1 cellular context compared by ENCODE assay signal in the genomic region with DNA sequence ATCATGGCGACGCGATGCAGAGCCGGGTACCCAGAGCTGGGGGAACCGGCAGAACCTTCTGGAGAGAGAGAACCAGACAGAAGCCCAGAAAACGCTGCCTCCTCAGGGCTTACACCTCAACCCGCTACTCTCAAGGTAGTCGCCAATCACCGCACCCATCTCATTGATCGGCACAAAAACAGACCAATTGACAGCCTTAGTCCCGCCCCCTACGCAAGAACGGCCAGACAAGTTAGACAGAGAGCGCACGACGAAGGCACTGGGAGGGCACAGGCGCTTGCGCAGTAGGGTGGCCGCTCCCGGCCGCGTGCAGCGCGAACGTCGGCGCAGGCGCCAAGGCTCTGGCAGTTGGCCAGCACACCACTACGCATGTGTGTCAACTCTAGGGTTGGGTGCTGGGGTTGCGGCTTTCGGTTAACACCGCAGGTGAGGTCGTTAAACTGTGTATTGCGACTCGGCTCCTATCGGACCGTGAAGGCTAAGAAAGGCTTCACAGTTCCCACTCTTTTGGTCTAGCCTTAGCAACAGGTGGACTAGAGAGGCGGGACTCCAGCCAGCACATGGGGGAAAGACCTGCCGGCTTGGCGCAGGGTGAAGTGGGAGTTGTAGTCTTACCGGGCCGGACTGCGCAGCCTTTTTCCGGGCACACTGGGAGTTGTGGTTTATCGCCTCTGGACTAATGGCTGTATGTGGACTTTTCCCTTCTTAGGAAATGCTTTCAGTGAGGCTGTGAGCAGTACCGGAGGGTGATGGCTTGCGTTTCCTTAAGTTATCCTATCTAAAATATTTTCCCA.
TF ChIP-seq lines count a peak whose summit lies in the region.

A gene (minus strand): TSS at position 113 of the 794 bp plus-strand sequence. CDS start 108 bp downstream, at position 5.
A gene (plus strand): TSS at position 347 of the 794 bp plus-strand sequence. CDS start 1,232 bp downstream, outside the sequence.

TF ChIP-seq in K562, 482 proteins besides CTCF, POLR2A, EP300 and RAD21 (continued from another document and continues in another):
- TF ChIP-seq, protein P1, sequence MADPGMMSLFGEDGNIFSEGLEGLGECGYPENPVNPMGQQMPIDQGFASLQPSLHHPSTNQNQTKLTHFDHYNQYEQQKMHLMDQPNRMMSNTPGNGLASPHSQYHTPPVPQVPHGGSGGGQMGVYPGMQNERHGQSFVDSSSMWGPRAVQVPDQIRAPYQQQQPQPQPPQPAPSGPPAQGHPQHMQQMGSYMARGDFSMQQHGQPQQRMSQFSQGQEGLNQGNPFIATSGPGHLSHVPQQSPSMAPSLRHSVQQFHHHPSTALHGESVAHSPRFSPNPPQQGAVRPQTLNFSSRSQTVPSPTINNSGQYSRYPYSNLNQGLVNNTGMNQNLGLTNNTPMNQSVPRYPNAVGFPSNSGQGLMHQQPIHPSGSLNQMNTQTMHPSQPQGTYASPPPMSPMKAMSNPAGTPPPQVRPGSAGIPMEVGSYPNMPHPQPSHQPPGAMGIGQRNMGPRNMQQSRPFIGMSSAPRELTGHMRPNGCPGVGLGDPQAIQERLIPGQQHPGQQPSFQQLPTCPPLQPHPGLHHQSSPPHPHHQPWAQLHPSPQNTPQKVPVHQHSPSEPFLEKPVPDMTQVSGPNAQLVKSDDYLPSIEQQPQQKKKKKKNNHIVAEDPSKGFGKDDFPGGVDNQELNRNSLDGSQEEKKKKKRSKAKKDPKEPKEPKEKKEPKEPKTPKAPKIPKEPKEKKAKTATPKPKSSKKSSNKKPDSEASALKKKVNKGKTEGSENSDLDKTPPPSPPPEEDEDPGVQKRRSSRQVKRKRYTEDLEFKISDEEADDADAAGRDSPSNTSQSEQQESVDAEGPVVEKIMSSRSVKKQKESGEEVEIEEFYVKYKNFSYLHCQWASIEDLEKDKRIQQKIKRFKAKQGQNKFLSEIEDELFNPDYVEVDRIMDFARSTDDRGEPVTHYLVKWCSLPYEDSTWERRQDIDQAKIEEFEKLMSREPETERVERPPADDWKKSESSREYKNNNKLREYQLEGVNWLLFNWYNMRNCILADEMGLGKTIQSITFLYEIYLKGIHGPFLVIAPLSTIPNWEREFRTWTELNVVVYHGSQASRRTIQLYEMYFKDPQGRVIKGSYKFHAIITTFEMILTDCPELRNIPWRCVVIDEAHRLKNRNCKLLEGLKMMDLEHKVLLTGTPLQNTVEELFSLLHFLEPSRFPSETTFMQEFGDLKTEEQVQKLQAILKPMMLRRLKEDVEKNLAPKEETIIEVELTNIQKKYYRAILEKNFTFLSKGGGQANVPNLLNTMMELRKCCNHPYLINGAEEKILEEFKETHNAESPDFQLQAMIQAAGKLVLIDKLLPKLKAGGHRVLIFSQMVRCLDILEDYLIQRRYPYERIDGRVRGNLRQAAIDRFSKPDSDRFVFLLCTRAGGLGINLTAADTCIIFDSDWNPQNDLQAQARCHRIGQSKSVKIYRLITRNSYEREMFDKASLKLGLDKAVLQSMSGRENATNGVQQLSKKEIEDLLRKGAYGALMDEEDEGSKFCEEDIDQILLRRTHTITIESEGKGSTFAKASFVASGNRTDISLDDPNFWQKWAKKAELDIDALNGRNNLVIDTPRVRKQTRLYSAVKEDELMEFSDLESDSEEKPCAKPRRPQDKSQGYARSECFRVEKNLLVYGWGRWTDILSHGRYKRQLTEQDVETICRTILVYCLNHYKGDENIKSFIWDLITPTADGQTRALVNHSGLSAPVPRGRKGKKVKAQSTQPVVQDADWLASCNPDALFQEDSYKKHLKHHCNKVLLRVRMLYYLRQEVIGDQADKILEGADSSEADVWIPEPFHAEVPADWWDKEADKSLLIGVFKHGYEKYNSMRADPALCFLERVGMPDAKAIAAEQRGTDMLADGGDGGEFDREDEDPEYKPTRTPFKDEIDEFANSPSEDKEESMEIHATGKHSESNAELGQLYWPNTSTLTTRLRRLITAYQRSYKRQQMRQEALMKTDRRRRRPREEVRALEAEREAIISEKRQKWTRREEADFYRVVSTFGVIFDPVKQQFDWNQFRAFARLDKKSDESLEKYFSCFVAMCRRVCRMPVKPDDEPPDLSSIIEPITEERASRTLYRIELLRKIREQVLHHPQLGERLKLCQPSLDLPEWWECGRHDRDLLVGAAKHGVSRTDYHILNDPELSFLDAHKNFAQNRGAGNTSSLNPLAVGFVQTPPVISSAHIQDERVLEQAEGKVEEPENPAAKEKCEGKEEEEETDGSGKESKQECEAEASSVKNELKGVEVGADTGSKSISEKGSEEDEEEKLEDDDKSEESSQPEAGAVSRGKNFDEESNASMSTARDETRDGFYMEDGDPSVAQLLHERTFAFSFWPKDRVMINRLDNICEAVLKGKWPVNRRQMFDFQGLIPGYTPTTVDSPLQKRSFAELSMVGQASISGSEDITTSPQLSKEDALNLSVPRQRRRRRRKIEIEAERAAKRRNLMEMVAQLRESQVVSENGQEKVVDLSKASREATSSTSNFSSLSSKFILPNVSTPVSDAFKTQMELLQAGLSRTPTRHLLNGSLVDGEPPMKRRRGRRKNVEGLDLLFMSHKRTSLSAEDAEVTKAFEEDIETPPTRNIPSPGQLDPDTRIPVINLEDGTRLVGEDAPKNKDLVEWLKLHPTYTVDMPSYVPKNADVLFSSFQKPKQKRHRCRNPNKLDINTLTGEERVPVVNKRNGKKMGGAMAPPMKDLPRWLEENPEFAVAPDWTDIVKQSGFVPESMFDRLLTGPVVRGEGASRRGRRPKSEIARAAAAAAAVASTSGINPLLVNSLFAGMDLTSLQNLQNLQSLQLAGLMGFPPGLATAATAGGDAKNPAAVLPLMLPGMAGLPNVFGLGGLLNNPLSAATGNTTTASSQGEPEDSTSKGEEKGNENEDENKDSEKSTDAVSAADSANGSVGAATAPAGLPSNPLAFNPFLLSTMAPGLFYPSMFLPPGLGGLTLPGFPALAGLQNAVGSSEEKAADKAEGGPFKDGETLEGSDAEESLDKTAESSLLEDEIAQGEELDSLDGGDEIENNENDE (IDR thresholded peaks at IDR 0.05; ENCODE audit: low read depth, low read length) = no peak
- peak; percentile 98 for TF ChIP-seq MBD2 (IDR thresholded peaks at IDR 0.05; ENCODE audit: borderline replicate concordance, low read depth)
- TF ChIP-seq, protein P2, sequence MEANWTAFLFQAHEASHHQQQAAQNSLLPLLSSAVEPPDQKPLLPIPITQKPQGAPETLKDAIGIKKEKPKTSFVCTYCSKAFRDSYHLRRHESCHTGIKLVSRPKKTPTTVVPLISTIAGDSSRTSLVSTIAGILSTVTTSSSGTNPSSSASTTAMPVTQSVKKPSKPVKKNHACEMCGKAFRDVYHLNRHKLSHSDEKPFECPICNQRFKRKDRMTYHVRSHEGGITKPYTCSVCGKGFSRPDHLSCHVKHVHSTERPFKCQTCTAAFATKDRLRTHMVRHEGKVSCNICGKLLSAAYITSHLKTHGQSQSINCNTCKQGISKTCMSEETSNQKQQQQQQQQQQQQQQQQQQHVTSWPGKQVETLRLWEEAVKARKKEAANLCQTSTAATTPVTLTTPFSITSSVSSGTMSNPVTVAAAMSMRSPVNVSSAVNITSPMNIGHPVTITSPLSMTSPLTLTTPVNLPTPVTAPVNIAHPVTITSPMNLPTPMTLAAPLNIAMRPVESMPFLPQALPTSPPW (CRISPR knock-in tag; IDR thresholded peaks at IDR 0.05) = 0 out of 2 replicates have a peak, but pooled peaks have one; percentile 12
- TF ChIP-seq ZNF431 (CRISPR knock-in tag; IDR thresholded peaks at IDR 0.05) = no peak
- TF ChIP-seq, protein P3, sequence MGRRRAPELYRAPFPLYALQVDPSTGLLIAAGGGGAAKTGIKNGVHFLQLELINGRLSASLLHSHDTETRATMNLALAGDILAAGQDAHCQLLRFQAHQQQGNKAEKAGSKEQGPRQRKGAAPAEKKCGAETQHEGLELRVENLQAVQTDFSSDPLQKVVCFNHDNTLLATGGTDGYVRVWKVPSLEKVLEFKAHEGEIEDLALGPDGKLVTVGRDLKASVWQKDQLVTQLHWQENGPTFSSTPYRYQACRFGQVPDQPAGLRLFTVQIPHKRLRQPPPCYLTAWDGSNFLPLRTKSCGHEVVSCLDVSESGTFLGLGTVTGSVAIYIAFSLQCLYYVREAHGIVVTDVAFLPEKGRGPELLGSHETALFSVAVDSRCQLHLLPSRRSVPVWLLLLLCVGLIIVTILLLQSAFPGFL (CRISPR knock-in tag; IDR thresholded peaks at IDR 0.05) = no peak
- TF ChIP-seq, protein P4, sequence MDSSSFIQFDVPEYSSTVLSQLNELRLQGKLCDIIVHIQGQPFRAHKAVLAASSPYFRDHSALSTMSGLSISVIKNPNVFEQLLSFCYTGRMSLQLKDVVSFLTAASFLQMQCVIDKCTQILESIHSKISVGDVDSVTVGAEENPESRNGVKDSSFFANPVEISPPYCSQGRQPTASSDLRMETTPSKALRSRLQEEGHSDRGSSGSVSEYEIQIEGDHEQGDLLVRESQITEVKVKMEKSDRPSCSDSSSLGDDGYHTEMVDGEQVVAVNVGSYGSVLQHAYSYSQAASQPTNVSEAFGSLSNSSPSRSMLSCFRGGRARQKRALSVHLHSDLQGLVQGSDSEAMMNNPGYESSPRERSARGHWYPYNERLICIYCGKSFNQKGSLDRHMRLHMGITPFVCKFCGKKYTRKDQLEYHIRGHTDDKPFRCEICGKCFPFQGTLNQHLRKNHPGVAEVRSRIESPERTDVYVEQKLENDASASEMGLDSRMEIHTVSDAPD (CRISPR knock-in tag; IDR thresholded peaks at IDR 0.05) = no peak
- no peak for TF ChIP-seq CBFA2T3 (IDR thresholded peaks at IDR 0.05)
- peak; percentile 86 for TF ChIP-seq POLR2AphosphoS5 (IDR thresholded peaks at IDR 0.05; ENCODE audit: control insufficient read depth, insufficient read depth, low read depth, low read length)
- no peak for TF ChIP-seq EZH2 (IDR thresholded peaks at IDR 0.05; ENCODE audit: borderline replicate concordance, low read depth, low read length)
- no peak for TF ChIP-seq SMC3 (conservative IDR thresholded peaks at IDR 0.05; ENCODE audit: insufficient read depth, low read depth, low read length)
- TF ChIP-seq PPARD (CRISPR knock-in tag; IDR thresholded peaks at IDR 0.05) = no peak
- TF ChIP-seq ZBTB8A (IDR thresholded peaks at IDR 0.05; ENCODE audit: partially characterized antibody) = no peak
- no peak for TF ChIP-seq GTF2A2 (tag; IDR thresholded peaks at IDR 0.05)
- TF ChIP-seq POLR3A (IDR thresholded peaks at IDR 0.05; ENCODE audit: borderline replicate concordance, extremely low read depth, insufficient read depth, insufficient read length) = no peak
- peak; percentile 62 for TF ChIP-seq POU5F1 (IDR thresholded peaks at IDR 0.05; ENCODE audit: borderline replicate concordance, low read depth, low read length, partially characterized antibody)
- 0 out of 4 replicates have a peak, but pooled peaks of 1 of the 2 experiments have one; percentile 8 for TF ChIP-seq ARNT (IDR thresholded peaks at IDR 0.05)
- TF ChIP-seq BCL6 (CRISPR knock-in tag; IDR thresholded peaks at IDR 0.05) = no peak
- no peak for TF ChIP-seq PRPF4 (IDR thresholded peaks at IDR 0.05; ENCODE audit: insufficient read depth, low read depth, low read length, poor library complexity, severe bottlenecking)
- no peak for TF ChIP-seq HDGF (IDR thresholded peaks at IDR 0.05)
- TF ChIP-seq ZNF140 (CRISPR knock-in tag; IDR thresholded peaks at IDR 0.05) = no peak
- TF ChIP-seq ARID2 (IDR thresholded peaks at IDR 0.05) = no peak
- no peak; the same call in 1 of the 2 replicates for TF ChIP-seq JUN (IDR thresholded peaks at IDR 0.05; ENCODE audit: borderline replicate concordance, low read depth, low read length)
- TF ChIP-seq JUN (CRISPR knock-in tag; IDR thresholded peaks at IDR 0.05; ENCODE audit: borderline replicate concordance) = no peak
- TF ChIP-seq, protein P5, sequence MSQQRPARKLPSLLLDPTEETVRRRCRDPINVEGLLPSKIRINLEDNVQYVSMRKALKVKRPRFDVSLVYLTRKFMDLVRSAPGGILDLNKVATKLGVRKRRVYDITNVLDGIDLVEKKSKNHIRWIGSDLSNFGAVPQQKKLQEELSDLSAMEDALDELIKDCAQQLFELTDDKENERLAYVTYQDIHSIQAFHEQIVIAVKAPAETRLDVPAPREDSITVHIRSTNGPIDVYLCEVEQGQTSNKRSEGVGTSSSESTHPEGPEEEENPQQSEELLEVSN (IDR thresholded peaks at IDR 0.05; ENCODE audit: borderline replicate concordance in 1 of 2, extremely low read depth in 1 of 2, insufficient read depth in 1 of 2, insufficient read length in 1 of 2, low read depth in 1 of 2, low read length in 1 of 2, poor library complexity in 1 of 2, severe bottlenecking in 1 of 2) = peak; percentile 74 to 75
- peak; percentile 65 for TF ChIP-seq RBBP5 (IDR thresholded peaks at IDR 0.05; ENCODE audit: borderline replicate concordance, insufficient read depth, low read length, poor library complexity, severe bottlenecking)
- TF ChIP-seq, protein P6, sequence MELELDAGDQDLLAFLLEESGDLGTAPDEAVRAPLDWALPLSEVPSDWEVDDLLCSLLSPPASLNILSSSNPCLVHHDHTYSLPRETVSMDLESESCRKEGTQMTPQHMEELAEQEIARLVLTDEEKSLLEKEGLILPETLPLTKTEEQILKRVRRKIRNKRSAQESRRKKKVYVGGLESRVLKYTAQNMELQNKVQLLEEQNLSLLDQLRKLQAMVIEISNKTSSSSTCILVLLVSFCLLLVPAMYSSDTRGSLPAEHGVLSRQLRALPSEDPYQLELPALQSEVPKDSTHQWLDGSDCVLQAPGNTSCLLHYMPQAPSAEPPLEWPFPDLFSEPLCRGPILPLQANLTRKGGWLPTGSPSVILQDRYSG (tag; conservative IDR thresholded peaks at IDR 0.05; ENCODE audit: low read depth) = no peak
- no peak for TF ChIP-seq POLR2AphosphoS2 (IDR thresholded peaks at IDR 0.05; ENCODE audit: low read length)
- TF ChIP-seq, protein P7, sequence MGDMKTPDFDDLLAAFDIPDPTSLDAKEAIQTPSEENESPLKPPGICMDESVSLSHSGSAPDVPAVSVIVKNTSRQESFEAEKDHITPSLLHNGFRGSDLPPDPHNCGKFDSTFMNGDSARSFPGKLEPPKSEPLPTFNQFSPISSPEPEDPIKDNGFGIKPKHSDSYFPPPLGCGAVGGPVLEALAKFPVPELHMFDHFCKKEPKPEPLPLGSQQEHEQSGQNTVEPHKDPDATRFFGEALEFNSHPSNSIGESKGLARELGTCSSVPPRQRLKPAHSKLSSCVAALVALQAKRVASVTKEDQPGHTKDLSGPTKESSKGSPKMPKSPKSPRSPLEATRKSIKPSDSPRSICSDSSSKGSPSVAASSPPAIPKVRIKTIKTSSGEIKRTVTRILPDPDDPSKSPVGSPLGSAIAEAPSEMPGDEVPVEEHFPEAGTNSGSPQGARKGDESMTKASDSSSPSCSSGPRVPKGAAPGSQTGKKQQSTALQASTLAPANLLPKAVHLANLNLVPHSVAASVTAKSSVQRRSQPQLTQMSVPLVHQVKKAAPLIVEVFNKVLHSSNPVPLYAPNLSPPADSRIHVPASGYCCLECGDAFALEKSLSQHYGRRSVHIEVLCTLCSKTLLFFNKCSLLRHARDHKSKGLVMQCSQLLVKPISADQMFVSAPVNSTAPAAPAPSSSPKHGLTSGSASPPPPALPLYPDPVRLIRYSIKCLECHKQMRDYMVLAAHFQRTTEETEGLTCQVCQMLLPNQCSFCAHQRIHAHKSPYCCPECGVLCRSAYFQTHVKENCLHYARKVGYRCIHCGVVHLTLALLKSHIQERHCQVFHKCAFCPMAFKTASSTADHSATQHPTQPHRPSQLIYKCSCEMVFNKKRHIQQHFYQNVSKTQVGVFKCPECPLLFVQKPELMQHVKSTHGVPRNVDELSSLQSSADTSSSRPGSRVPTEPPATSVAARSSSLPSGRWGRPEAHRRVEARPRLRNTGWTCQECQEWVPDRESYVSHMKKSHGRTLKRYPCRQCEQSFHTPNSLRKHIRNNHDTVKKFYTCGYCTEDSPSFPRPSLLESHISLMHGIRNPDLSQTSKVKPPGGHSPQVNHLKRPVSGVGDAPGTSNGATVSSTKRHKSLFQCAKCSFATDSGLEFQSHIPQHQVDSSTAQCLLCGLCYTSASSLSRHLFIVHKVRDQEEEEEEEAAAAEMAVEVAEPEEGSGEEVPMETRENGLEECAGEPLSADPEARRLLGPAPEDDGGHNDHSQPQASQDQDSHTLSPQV (IDR thresholded peaks at IDR 0.05) = no peak
- no peak for TF ChIP-seq ZNF232 (CRISPR knock-in tag; IDR thresholded peaks at IDR 0.05)
- no peak for TF ChIP-seq TCF7L2 (IDR thresholded peaks at IDR 0.05; ENCODE audit: low read depth, low read length)
- no peak for TF ChIP-seq ESRRB (CRISPR knock-in tag; IDR thresholded peaks at IDR 0.05; ENCODE audit: borderline replicate concordance)
